ENCODE assay signal across 22 cellular contexts in genomic region chrX:111743316-111743715, GRCh38.
"Had no signal": no experiment of that assay in that cellular context is flagged by ENCODE, and none has a peak within 500 bp of the region (broad histone marks: within the 10 kb centered on the region; RNA-seq: fewer than 3 reads in every experiment).

No MANE protein-coding gene starts in this region.

- H3K79me2 ChIP-seq: hepatocyte had no signal

- H3K4me2 ChIP-seq: hepatocyte, neural progenitor cell had no signal

- H3K9me3 ChIP-seq: ascending aorta, esophagus squamous epithelium, left ventricle myocardium inferior, sigmoid colon, transverse colon, uterus had no signal

- H3K36me3 ChIP-seq: brain microvascular endothelial cell, transverse colon, uterus had no signal

- FAIRE-seq: endothelial cell of umbilical vein, TTC549 had no signal

- H3K27me3 ChIP-seq: ascending aorta, brain microvascular endothelial cell, esophagus squamous epithelium, hepatocyte, neural progenitor cell, sigmoid colon, transverse colon, uterus had no signal

- H3K27ac ChIP-seq: ascending aorta, brain microvascular endothelial cell, esophagus squamous epithelium, hepatocyte, left ventricle myocardium inferior, neural progenitor cell, sigmoid colon, transverse colon, uterus had no signal

- H3K9ac ChIP-seq: neural progenitor cell had no signal

- H3K4me3 ChIP-seq: ascending aorta, esophagus squamous epithelium, hepatocyte, left ventricle myocardium inferior, neural progenitor cell, sigmoid colon, transverse colon, uterus had no signal

- H2AFZ ChIP-seq: hepatocyte, neural progenitor cell had no signal

- ATAC-seq: activated CD8-positive, alpha-beta T cell treated with anti-CD3 and anti-CD28 coated beads, Interleukin-2, amount 10 ng/mL, durations not matched to agents 7 days and 5 days; effector memory CD8-positive, alpha-beta T cell; naive thymus-derived CD8-positive, alpha-beta T cell; stimulated activated naive B cell treated with anti-CD40 and anti-IgM and Interleukin-4, amounts not matched to agents 10 μg/mL and 1 μg/mL and 100 μg/mL, for 72 hours had no signal

- H3K4me1 ChIP-seq: ascending aorta, esophagus squamous epithelium, left ventricle myocardium inferior, neural progenitor cell, sigmoid colon, transverse colon, uterus had no signal

- DNase-seq: activated CD4-positive, alpha-beta T cell treated with anti-CD3 and anti-CD28 coated beads for 1 hour; activated CD4-positive, alpha-beta T cell treated with anti-CD3 and anti-CD28 coated beads, Interleukin-2, amount 50 U/mL, for 1 hour; activated CD8-positive, alpha-beta T cell treated with anti-CD3 and anti-CD28 coated beads, Interleukin-2, amount 10 ng/mL, durations not matched to agents 7 days and 5 days; activated gamma-delta T cell; brain microvascular endothelial cell; effector memory CD8-positive, alpha-beta T cell; esophagus squamous epithelium; foreskin melanocyte; immature natural killer cell; left ventricle myocardium inferior; naive thymus-derived CD8-positive, alpha-beta T cell; sigmoid colon; stimulated activated CD4-positive, alpha-beta T cell treated with anti-CD3 and anti-CD28 coated beads, Interleukin-2, amount 100 ng/mL, for 48 hours; stimulated activated CD8-positive, alpha-beta memory T cell treated with anti-CD3 and anti-CD28 coated beads, Interleukin-4, amount 100 ng/mL, for 48 hours; stimulated activated naive B cell treated with anti-CD40 and anti-IgM and Interleukin-4, amounts not matched to agents 10 μg/mL and 1 μg/mL and 100 μg/mL, for 72 hours; transverse colon; uterus had no signal
